1 cellular context compared by ENCODE assay signal in genomic region chr3:46978985-46979944, GRCh38.
TF ChIP-seq lines count a peak whose summit lies in the region.

TSS of gene NBEAL2 (plus strand) at chr3:46979666. CDS start at chr3:46979862, 196 bp downstream.

TF ChIP-seq in HEK293, 187 proteins besides CTCF, POLR2A, EP300 and RAD21 (continued from another document):
- TF ChIP-seq ZSCAN5A (tag by site-specific recombination; IDR thresholded peaks at IDR 0.05) (no peak), SALL2 (tag by site-specific recombination; IDR thresholded peaks at IDR 0.05; ENCODE audit: borderline replicate concordance) (no peak), ZBTB17 (tag by site-specific recombination; IDR thresholded peaks at IDR 0.05) (peak; percentile 67; the same call in 1 of the 2 replicates), ZNF184 (tag by site-specific recombination; IDR thresholded peaks at IDR 0.05) (no peak), ZIC2 (tag by site-specific recombination; IDR thresholded peaks at IDR 0.05) (peak; percentile 40; the same call in 1 of the 2 replicates), ZNF670 (tag by site-specific recombination; IDR thresholded peaks at IDR 0.05; ENCODE audit: low read depth) (no peak), ZNF571 (tag by site-specific recombination; IDR thresholded peaks at IDR 0.05) (no peak), ZNF621 (tag by site-specific recombination; IDR thresholded peaks at IDR 0.05) (no peak), ZNF146 (tag by site-specific recombination; IDR thresholded peaks at IDR 0.05) (no peak), KLF1 (tag by site-specific recombination; IDR thresholded peaks at IDR 0.05) (peak; percentile 89), ZNF518A (tag by site-specific recombination; conservative IDR thresholded peaks at IDR 0.05; ENCODE audit: low read depth) (no peak)
